In genomic region chr1:180504186-180504585, GRCh38 we compare ENCODE assay signal across 18 cellular contexts. TPM values are rescaled to one million over a fixed set of nuclear protein-coding genes. Genes with fewer than 3 reads are reported as not detected.
DNase-seq lines count a peak whose midpoint lies in the region; ATAC-seq and TF ChIP-seq lines count a peak whose summit lies in the region.
"Had no signal": no experiment of that assay in that cellular context is flagged by ENCODE, and none has a peak within 500 bp of the region (broad histone marks: within the 10 kb centered on the region; RNA-seq: fewer than 3 reads in every experiment).

No MANE protein-coding gene starts in this region.

- H3K4me3 Mint-ChIP-seq in activated naive CD4-positive, alpha-beta T cell treated with anti-CD3 and anti-CD28 coated beads, Interleukin-2, amount 50 U/mL, for 24 hours = no peak overlapping the region
- no peak overlapping the region for H3K4me3 Mint-ChIP-seq in activated naive CD4-positive, alpha-beta T cell treated with anti-CD3 and anti-CD28 coated beads, Interleukin-2, amount 10 ng/mL, durations not matched to agents 7 days and 5 days
- H3K4me3 Mint-ChIP-seq in T-cell (peak overlapping the region; percentile 9 to 41 (median 31)), type B pancreatic cell (peak overlapping the region; percentile 24)

- no peaks in the 10 kb centered on the region for H3K9me3 Mint-ChIP-seq in activated naive CD4-positive, alpha-beta T cell treated with anti-CD3 and anti-CD28 coated beads, Interleukin-2, amount 50 U/mL, for 24 hours
- H3K9me3 Mint-ChIP-seq in activated naive CD4-positive, alpha-beta T cell treated with anti-CD3 and anti-CD28 coated beads, Interleukin-2, amount 10 ng/mL, durations not matched to agents 7 days and 5 days = no peaks in the 10 kb centered on the region
- H3K9me3 Mint-ChIP-seq in T-cell = no peaks in the 10 kb centered on the region
- H3K9me3 Mint-ChIP-seq in type B pancreatic cell = no peaks in the 10 kb centered on the region

- TF ChIP-seq CTCF in type B pancreatic cell (conservative IDR thresholded peaks at IDR 0.05) = no peak

- peaks cover 33% of the 10 kb centered on the region for H3K4me1 Mint-ChIP-seq in activated naive CD4-positive, alpha-beta T cell treated with anti-CD3 and anti-CD28 coated beads, Interleukin-2, amount 50 U/mL, for 24 hours
- peaks cover 38% of the 10 kb centered on the region for H3K4me1 Mint-ChIP-seq in activated naive CD4-positive, alpha-beta T cell treated with anti-CD3 and anti-CD28 coated beads, Interleukin-2, amount 10 ng/mL, durations not matched to agents 7 days and 5 days
- peaks cover 26 to 41% (median 36%) of the 10 kb centered on the region in 3 donors for H3K4me1 Mint-ChIP-seq in T-cell
- H3K4me1 Mint-ChIP-seq in type B pancreatic cell (ENCODE audit: unreplicated experiment) = peaks cover 32% of the 10 kb centered on the region

- no peak for DNase-seq in activated naive CD4-positive, alpha-beta T cell treated with anti-CD3 and anti-CD28 coated beads, Interleukin-2, amount 10 ng/mL, durations not matched to agents 7 days and 5 days
- DNase-seq in T-cell (no peak), fibroblast of peridontal ligament (ENCODE audit: extremely low read depth) (peak; percentile 67), type B pancreatic cell (ENCODE audit: extremely low spot score, unreplicated experiment) (no peak), T-helper 9 cell (no peak), C1 segment of cervical spinal cord (lab: John Stamatoyannopoulos, UW) (no peak)
- DNase-seq: COR-L47, NCI-H1417, NCI-H2029 treated with DMSO at 0.1 percent for 48 hours, NCI-H748 treated with DMSO at 0.1 percent for 48 hours, OCI-M1, SJCRH30 had no signal

- ATAC-seq in T-cell (replicated peaks in 1 of 4) (no peak), HG02970 (IDR thresholded peaks at IDR 0.05; ENCODE audit: low FRiP score, unreplicated experiment) (no peak)
- ATAC-seq: HepG2 had no signal

- H3K27ac Mint-ChIP-seq in activated naive CD4-positive, alpha-beta T cell treated with anti-CD3 and anti-CD28 coated beads, Interleukin-2, amount 50 U/mL, for 24 hours = peak overlapping the region; percentile 23
- no peak overlapping the region for H3K27ac Mint-ChIP-seq in activated naive CD4-positive, alpha-beta T cell treated with anti-CD3 and anti-CD28 coated beads, Interleukin-2, amount 10 ng/mL, durations not matched to agents 7 days and 5 days
- H3K27ac Mint-ChIP-seq in T-cell = peak overlapping the region in 1 of 2 donors; percentile 43
- H3K27ac Mint-ChIP-seq in type B pancreatic cell = no peak overlapping the region

- POLR2A ChIA-PET in T-cell (lab: Charles Lee) = interaction anchor here (0.6 to 1.1 kb wide), 3 partner anchors 27 to 375 kb away, joined by 3 read pairs; partner anchors contain the start of gene XPR1 (in 1 of the 2)

- CTCF ChIA-PET in activated naive CD4-positive, alpha-beta T cell treated with anti-CD3 and anti-CD28 coated beads, Interleukin-2, amount 10 ng/mL, durations not matched to agents 7 days and 5 days (lab: Charles Lee) = interaction anchor here (1.1 to 2.5 kb wide), 2 partner anchors 12 to 378 kb away, joined by 6 to 9 read pairs; no protein-coding TSS in a partner anchor
- CTCF ChIA-PET in T-cell (lab: Charles Lee) = interaction anchor here (1.2 to 4.1 kb wide), 4 partner anchors 11 to 656 kb away, joined by 4 to 20 read pairs (median 11); no protein-coding TSS in a partner anchor

- peaks cover 3% of the 10 kb centered on the region for H3K36me3 Mint-ChIP-seq in activated naive CD4-positive, alpha-beta T cell treated with anti-CD3 and anti-CD28 coated beads, Interleukin-2, amount 50 U/mL, for 24 hours
- peaks cover under 1% of the 10 kb centered on the region for H3K36me3 Mint-ChIP-seq in activated naive CD4-positive, alpha-beta T cell treated with anti-CD3 and anti-CD28 coated beads, Interleukin-2, amount 10 ng/mL, durations not matched to agents 7 days and 5 days
- H3K36me3 Mint-ChIP-seq in T-cell = no peaks in the 10 kb centered on the region
- peaks cover 9% of the 10 kb centered on the region for H3K36me3 Mint-ChIP-seq in type B pancreatic cell

- H3K27me3 Mint-ChIP-seq in activated naive CD4-positive, alpha-beta T cell treated with anti-CD3 and anti-CD28 coated beads, Interleukin-2, amount 50 U/mL, for 24 hours = no peaks in the 10 kb centered on the region
- H3K27me3 Mint-ChIP-seq in activated naive CD4-positive, alpha-beta T cell treated with anti-CD3 and anti-CD28 coated beads, Interleukin-2, amount 10 ng/mL, durations not matched to agents 7 days and 5 days = peaks cover under 1% of the 10 kb centered on the region
- H3K27me3 Mint-ChIP-seq in T-cell (no peaks in the 10 kb centered on the region), type B pancreatic cell (no peaks in the 10 kb centered on the region)

RNA-seq across cellular contexts. Expression of gene ACBD6, which starts 1.8 kb away (rescaled TPM):
- 10 to 100 TPM; 44.3 to 58.5 (median 53.0) TPM for total RNA-seq in T-cell
- 37.2 and 49.1 TPM in 2 replicates for total RNA-seq in type B pancreatic cell (ENCODE audit: low replicate concordance)

RNA-seq across cellular contexts. Expression of gene OVAAL, which starts 54.6 kb away (rescaled TPM):
- total RNA-seq in T-cell (not detected), type B pancreatic cell (ENCODE audit: low replicate concordance) (not detected in 2 replicates)
- total RNA-seq: A172, H4, HepG2, NCI-H460, SJCRH30 had no signal

Comparison
In these comparisons a context has a peak if more than half of its experiments do, and no peak if none do; other contexts are left out.
1. H3K4me3 Mint-ChIP-seq: peak in T-cell (3 of 3) and type B pancreatic cell (single experiment); none in activated naive CD4-positive, alpha-beta T cell treated with anti-CD3 and anti-CD28 coated beads, Interleukin-2, amount 50 U/mL, for 24 hours (single experiment) and activated naive CD4-positive, alpha-beta T cell treated with anti-CD3 and anti-CD28 coated beads, Interleukin-2, amount 10 ng/mL, durations not matched to agents 7 days and 5 days (single experiment).